8 cellular contexts compared by ENCODE assay signal in the genomic region with DNA sequence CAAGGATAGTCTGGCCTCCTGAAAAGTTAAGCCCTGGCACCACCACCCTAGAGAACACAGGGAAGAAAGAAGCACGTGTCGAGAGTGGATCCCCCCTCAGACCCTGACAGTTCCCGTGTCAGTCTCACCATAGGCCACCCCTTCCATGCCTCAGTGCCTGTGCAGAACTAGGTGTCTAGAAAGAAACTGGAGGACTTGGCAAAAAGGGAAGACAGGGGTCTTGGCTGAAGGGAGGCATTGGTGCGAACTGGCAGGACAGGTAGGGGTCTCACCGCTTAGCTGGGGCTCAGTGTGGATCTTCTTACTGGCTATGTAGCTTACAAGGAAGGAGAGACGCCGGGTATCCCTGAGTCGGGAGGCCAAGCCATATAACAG. TPM values are rescaled to one million over a fixed set of nuclear protein-coding genes. Genes with fewer than 3 reads are reported as not detected.
DNase-seq lines count a peak whose midpoint lies in the region; ATAC-seq and TF ChIP-seq lines count a peak whose summit lies in the region.

No MANE protein-coding gene starts in this region.

- peak overlapping the region; percentile 70 for H3K4me3 ChIP-seq in GM12864 (ENCODE audit: low read depth, low read length)
- H3K4me3 ChIP-seq in fibroblast of villous mesenchyme (ENCODE audit: low read depth, low read length), result peak overlapping the region; percentile 76
- peak overlapping the region; percentile 93 for H3K4me3 ChIP-seq in retinal pigment epithelial cell (ENCODE audit: low read length)

- no peak for ATAC-seq in T-helper 17 cell
- ATAC-seq in GM19023 (IDR thresholded peaks at IDR 0.05; ENCODE audit: unreplicated experiment), result no peak
- ATAC-seq in HG03342 (IDR thresholded peaks at IDR 0.05; ENCODE audit: unreplicated experiment), result no peak

- peak overlapping the region; percentile 96 for H3K4me3 Mint-ChIP-seq in T-helper 17 cell

- no peak for DNase-seq in GM12864 (ENCODE audit: low read depth)
- DNase-seq in T-helper 17 cell, result no peak
- no peak for DNase-seq in fibroblast of villous mesenchyme (ENCODE audit: low read depth)
- no peak for DNase-seq in retinal pigment epithelial cell (ENCODE audit: low read depth)
- no peak for DNase-seq in NCI-H446 (lab: John Stamatoyannopoulos, UW)
- DNase-seq in NCI-H1092 (lab: John Stamatoyannopoulos, UW), result no peak

- peaks cover 3% of the 10 kb centered on the region for H3K36me3 Mint-ChIP-seq in T-helper 17 cell (ENCODE audit: low read depth)

- H3K4me1 Mint-ChIP-seq in T-helper 17 cell, result peaks cover 28% of the 10 kb centered on the region

- no peaks in the 10 kb centered on the region for H3K9me3 ChIP-seq in T-helper 17 cell (ENCODE audit: control insufficient read depth, low read length, poor library complexity, severe bottlenecking)

- H3K27ac Mint-ChIP-seq in T-helper 17 cell, result peak overlapping the region; percentile 96

- no peak for TF ChIP-seq CTCF in GM12864 (IDR thresholded peaks at IDR 0.05; ENCODE audit: low read depth, low read length, missing control alignments)
- no peak for TF ChIP-seq CTCF in fibroblast of villous mesenchyme (IDR thresholded peaks at IDR 0.05; ENCODE audit: insufficient read depth, low read depth, low read length)
- TF ChIP-seq CTCF in retinal pigment epithelial cell (conservative IDR thresholded peaks at IDR 0.05; ENCODE audit: low read depth, low read length), result no peak

- H3K27me3 Mint-ChIP-seq in T-helper 17 cell, result no peaks in the 10 kb centered on the region

RNA-seq across cellular contexts. Expression of a gene that starts 0.5 kb away (rescaled TPM):
- 100 to 1,000 TPM; 214 to 269 TPM for total RNA-seq in T-helper 17 cell
- total RNA-seq in fibroblast of villous mesenchyme, result 215 and 302 TPM in 2 replicates

RNA-seq across cellular contexts. Expression of a gene that starts 10.2 kb away (rescaled TPM):
- total RNA-seq in T-helper 17 cell (100 to 1,000 TPM; 196 to 206 TPM), fibroblast of villous mesenchyme (181 and 188 TPM in 2 replicates)

RNA-seq across cellular contexts. Expression of a gene that starts 16.6 kb away (rescaled TPM):
- total RNA-seq in T-helper 17 cell (10 to 100 TPM; 51.4 to 56.6 TPM), fibroblast of villous mesenchyme (30.3 and 36.3 TPM in 2 replicates)

RNA-seq across cellular contexts. Expression of a gene that starts 28.8 kb away (rescaled TPM):
- 1 to 10 TPM in 1 of 2 donors, under 1 TPM in 1; 0.65 to 3.3 TPM for total RNA-seq in T-helper 17 cell
- total RNA-seq in fibroblast of villous mesenchyme, result 369 and 378 TPM in 2 replicates
